Comparison of ENCODE assay signal across 9 cellular contexts in the genomic region with DNA sequence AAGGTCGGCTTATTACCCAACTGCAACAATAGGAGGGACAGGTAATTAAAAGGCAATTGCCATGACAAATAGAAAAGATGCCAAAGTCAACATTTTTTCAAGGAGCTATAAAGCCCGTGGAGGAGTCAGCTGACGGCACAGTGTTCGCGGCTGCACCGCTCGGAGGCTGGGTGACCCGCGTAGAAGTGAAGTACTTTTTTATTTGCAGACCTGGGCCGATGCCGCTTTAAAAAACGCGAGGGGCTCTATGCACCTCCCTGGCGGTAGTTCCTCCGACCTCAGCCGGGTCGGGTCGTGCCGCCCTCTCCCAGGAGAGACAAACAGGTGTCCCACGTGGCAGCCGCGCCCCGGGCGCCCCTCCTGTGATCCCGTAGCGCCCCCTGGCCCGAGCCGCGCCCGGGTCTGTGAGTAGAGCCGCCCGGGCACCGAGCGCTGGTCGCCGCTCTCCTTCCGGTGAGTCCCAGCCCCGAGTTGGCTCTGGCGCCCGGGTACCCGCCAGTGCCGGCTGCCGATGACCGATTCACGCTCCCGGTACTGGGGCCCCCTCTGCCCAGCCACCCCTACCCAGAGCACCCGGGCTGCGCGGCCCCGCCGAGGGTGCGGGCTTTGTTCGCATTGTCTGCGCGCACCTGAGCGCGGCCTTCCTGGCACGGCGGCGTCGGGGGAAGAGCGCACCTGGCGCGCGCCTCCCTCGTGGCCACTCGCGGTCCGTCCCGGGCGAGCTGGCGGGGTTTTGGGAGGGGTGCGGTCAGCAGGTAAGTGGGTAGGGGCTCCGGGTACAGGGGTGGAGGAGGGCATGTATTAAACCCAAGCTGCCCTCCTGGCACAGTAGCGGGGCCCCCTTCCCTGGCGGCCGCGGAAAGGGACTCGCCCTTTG. TPM values are rescaled to one million over a fixed set of nuclear protein-coding genes. Genes with fewer than 3 reads are reported as not detected.
DNase-seq lines count a peak whose midpoint lies in the region; ATAC-seq and TF ChIP-seq lines count a peak whose summit lies in the region.
"Had no signal": no experiment of that assay in that cellular context is flagged by ENCODE, and none has a peak within 500 bp of the region (broad histone marks: within the 10 kb centered on the region; RNA-seq: fewer than 3 reads in every experiment).

A gene with protein sequence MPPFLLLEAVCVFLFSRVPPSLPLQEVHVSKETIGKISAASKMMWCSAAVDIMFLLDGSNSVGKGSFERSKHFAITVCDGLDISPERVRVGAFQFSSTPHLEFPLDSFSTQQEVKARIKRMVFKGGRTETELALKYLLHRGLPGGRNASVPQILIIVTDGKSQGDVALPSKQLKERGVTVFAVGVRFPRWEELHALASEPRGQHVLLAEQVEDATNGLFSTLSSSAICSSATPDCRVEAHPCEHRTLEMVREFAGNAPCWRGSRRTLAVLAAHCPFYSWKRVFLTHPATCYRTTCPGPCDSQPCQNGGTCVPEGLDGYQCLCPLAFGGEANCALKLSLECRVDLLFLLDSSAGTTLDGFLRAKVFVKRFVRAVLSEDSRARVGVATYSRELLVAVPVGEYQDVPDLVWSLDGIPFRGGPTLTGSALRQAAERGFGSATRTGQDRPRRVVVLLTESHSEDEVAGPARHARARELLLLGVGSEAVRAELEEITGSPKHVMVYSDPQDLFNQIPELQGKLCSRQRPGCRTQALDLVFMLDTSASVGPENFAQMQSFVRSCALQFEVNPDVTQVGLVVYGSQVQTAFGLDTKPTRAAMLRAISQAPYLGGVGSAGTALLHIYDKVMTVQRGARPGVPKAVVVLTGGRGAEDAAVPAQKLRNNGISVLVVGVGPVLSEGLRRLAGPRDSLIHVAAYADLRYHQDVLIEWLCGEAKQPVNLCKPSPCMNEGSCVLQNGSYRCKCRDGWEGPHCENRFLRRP (plus strand): TSS at position 138 of the 877 bp plus-strand sequence. CDS start 9,460 bp downstream, outside the sequence.

- TF ChIP-seq CTCF in esophagus muscularis mucosa (IDR thresholded peaks at IDR 0.05) (peak in 1 of 3 experiments; percentile 14), prostate gland (IDR thresholded peaks at IDR 0.05) (peak in 3 of 4 experiments; percentile 46 to 48 (median 46))

- H3K9me3 Mint-ChIP-seq in activated naive CD4-positive, alpha-beta T cell treated with anti-CD3 and anti-CD28 coated beads for 36 hours: no peaks in the 10 kb centered on the region

- H3K36me3 Mint-ChIP-seq in activated naive CD4-positive, alpha-beta T cell treated with anti-CD3 and anti-CD28 coated beads for 36 hours (ENCODE audit: low read depth): no peaks in the 10 kb centered on the region

- peak; percentile 55 for DNase-seq in activated naive CD4-positive, alpha-beta T cell treated with anti-CD3 and anti-CD28 coated beads for 36 hours
- DNase-seq in activated naive CD4-positive, alpha-beta T cell (lab: John Stamatoyannopoulos, UW): no peak
- peak; percentile 40 for DNase-seq in SHP77 treated with DMSO at 0.1 percent for 48 hours (lab: John Stamatoyannopoulos, UW)
- peak; percentile 90 for DNase-seq in esophagus muscularis mucosa (ENCODE audit: extremely low spot score)
- DNase-seq in prostate gland (ENCODE audit: low spot score): peak; percentile 72
- no peak for DNase-seq in AG08396 (ENCODE audit: low spot score)

- no peak within 1 kb of the TSS for H3K27ac Mint-ChIP-seq in activated naive CD4-positive, alpha-beta T cell treated with anti-CD3 and anti-CD28 coated beads for 36 hours

- no peak for TF ChIP-seq POLR2A in esophagus muscularis mucosa (IDR thresholded peaks at IDR 0.05; ENCODE audit: low read depth)
- peak; percentile 14 for TF ChIP-seq POLR2A in prostate gland (IDR thresholded peaks at IDR 0.05)

- peaks cover 8% of the 10 kb centered on the region for H3K4me1 Mint-ChIP-seq in activated naive CD4-positive, alpha-beta T cell treated with anti-CD3 and anti-CD28 coated beads for 36 hours (ENCODE audit: low read depth)

- H3K4me3 ChIP-seq in esophagus muscularis mucosa (peak within 1 kb of the TSS; percentile 46 to 58 (median 48)), prostate gland (peak within 1 kb of the TSS; percentile 33 to 34)

- CTCF ChIA-PET in activated naive CD4-positive, alpha-beta T cell treated with anti-CD3 and anti-CD28 coated beads for 36 hours (lab: Charles Lee): interaction anchor here (0.6 to 1.0 kb wide), 3 partner anchors 105 to 560 kb away, joined by 3 read pairs; no protein-coding TSS in a partner anchor

- H3K27me3 ChIP-seq in esophagus muscularis mucosa (peaks cover 0 to 91% (median 27%) of the 10 kb centered on the region in 4 donors), prostate gland (replicated peaks; ENCODE audit: insufficient read depth) (no peaks in the 10 kb centered on the region)

- TF ChIP-seq EP300 in esophagus muscularis mucosa (IDR thresholded peaks at IDR 0.05): no peak

- H3K27ac ChIP-seq in esophagus muscularis mucosa (replicated peaks in 1 of 4) (no peak within 1 kb of the TSS), prostate gland (peak within 1 kb of the TSS; percentile 66 to 71)

- intact Hi-C loops in activated naive CD4-positive, alpha-beta T cell treated with anti-CD3 and anti-CD28 coated beads for 36 hours (cut with micrococcal nuclease): loop anchor here (1.0 to 5.0 kb wide), 4 partner anchors 65 to 534 kb away; a partner anchor contains a TSS
- intact Hi-C loops in esophagus muscularis mucosa (cut with DNase I): no loop called here
- intact Hi-C loops in prostate gland (cut with DNase I): no loop called here

- H3K9me3 ChIP-seq in esophagus muscularis mucosa (no peaks in the 10 kb centered on the region), prostate gland (no peaks in the 10 kb centered on the region)

- no peaks in the 10 kb centered on the region for H3K36me3 ChIP-seq in esophagus muscularis mucosa
- no peaks in the 10 kb centered on the region for H3K36me3 ChIP-seq in prostate gland

- H3K27me3 Mint-ChIP-seq in activated naive CD4-positive, alpha-beta T cell treated with anti-CD3 and anti-CD28 coated beads for 36 hours (ENCODE audit: low read depth): peaks cover 52% of the 10 kb centered on the region

- WGBS in esophagus muscularis mucosa: 13% methylated on average over 22 of the region's 79 CpGs
- WGBS in prostate gland: 4% methylated on average over 76 of the region's 79 CpGs

- H3K4me1 ChIP-seq in esophagus muscularis mucosa (peaks cover 7 to 13% (median 12%) of the 10 kb centered on the region in 4 donors), prostate gland (replicated peaks) (no peaks in the 10 kb centered on the region)

- H3K4me3 Mint-ChIP-seq in activated naive CD4-positive, alpha-beta T cell treated with anti-CD3 and anti-CD28 coated beads for 36 hours: peak within 1 kb of the TSS; percentile 43

- ATAC-seq in GM21737 (IDR thresholded peaks at IDR 0.05; ENCODE audit: unreplicated experiment): no peak
- ATAC-seq in GM21723 (IDR thresholded peaks at IDR 0.05; ENCODE audit: unreplicated experiment): no peak

RNA-seq across cellular contexts. Expression of the gene that starts here (rescaled TPM):
- total RNA-seq in activated naive CD4-positive, alpha-beta T cell treated with anti-CD3 and anti-CD28 coated beads for 36 hours: not detected
- total RNA-seq in esophagus muscularis mucosa: under 1 TPM; under 0.01 to 0.52 (median 0.17) TPM
- total RNA-seq in prostate gland: 10 to 100 TPM; 14.6 to 24.2 TPM
- total RNA-seq: activated CD8-positive, alpha-beta memory T cell treated with anti-CD3 and anti-CD28 coated beads for 36 hours had no signal

Comparison
In these comparisons a context has a peak if more than half of its experiments do, and no peak if none do; other contexts are left out.
1. RNA of the gene that starts here (total RNA-seq): 14.6 to 24.2 TPM in prostate gland; under 0.01 to 0.52 TPM in esophagus muscularis mucosa and not detected in activated naive CD4-positive, alpha-beta T cell treated with anti-CD3 and anti-CD28 coated beads for 36 hours; every median in the first group is over 10 times any median in the second.
2. Peak in DNase-seq in activated naive CD4-positive, alpha-beta T cell treated with anti-CD3 and anti-CD28 coated beads for 36 hours; RNA of the gene not detected or under 1 TPM.
3. Peak in DNase-seq and H3K4me3 ChIP-seq in esophagus muscularis mucosa; RNA of the gene not detected or under 1 TPM.
4. DNase-seq: peak in SHP77 treated with DMSO at 0.1 percent for 48 hours (single experiment) and prostate gland (single experiment); none in activated naive CD4-positive, alpha-beta T cell (0 of 4) and AG08396 (single experiment).
5. H3K27ac ChIP-seq: peak in prostate gland (2 of 2); none in esophagus muscularis mucosa (0 of 4).